ENCODE assay signal across 9 cellular contexts in genomic region chr16:85752511-85753420, GRCh38. TPM values are rescaled to one million over a fixed set of nuclear protein-coding genes. Genes with fewer than 3 reads are reported as not detected.
DNase-seq lines count a peak whose midpoint lies in the region; ATAC-seq, FAIRE-seq and TF ChIP-seq lines count a peak whose summit lies in the region.
"Had no signal": no experiment of that assay in that cellular context is flagged by ENCODE, and none has a peak within 500 bp of the region (broad histone marks: within the 10 kb centered on the region; RNA-seq: fewer than 3 reads in every experiment).

No MANE protein-coding gene starts in this region.

- TF ChIP-seq POLR2A in A549 (IDR thresholded peaks at IDR 0.05; ENCODE audit: low read length): no peak

- H3K4me2 ChIP-seq in A549: no peak overlapping the region

- H3K4me3 ChIP-seq in A549: no peak overlapping the region
- H3K4me3 ChIP-seq in ascending aorta: no peak overlapping the region

- TF ChIP-seq CTCF in A549 (IDR thresholded peaks at IDR 0.05) (no peak), ascending aorta (IDR thresholded peaks at IDR 0.05) (no peak)

- peaks cover 7% of the 10 kb centered on the region for H3K27me3 ChIP-seq in ascending aorta

- POLR2A ChIA-PET in A549 (lab: Yijun Ruan, JAX): no interaction called here
- POLR2A ChIA-PET in HEK293T (lab: Yijun Ruan, JAX): no interaction called here

- TF ChIP-seq EP300 in A549 (IDR thresholded peaks at IDR 0.05): no peak

- intact Hi-C loops in ascending aorta (cut with DNase I): no loop called here

- no peaks in the 10 kb centered on the region for H3K36me3 ChIP-seq in ascending aorta

- DNase-seq in A549 (ENCODE audit: low read depth in 1 of 2, low spot score in 1 of 2) (no peak), HEK293T (ENCODE audit: extremely low spot score) (peak; percentile 57), SK-N-DZ (ENCODE audit: low spot score) (peak; percentile 78), iPS-NIHi11 (ENCODE audit: low spot score) (peak; percentile 61), middle frontal gyrus (ENCODE audit: extremely low spot score, low spot score) (no peak), GM19239 (ENCODE audit: insufficient read length, low spot score) (no peak), ascending aorta (ENCODE audit: low spot score in 2 of 2) (no peak)
- DNase-seq: DMS79 had no signal

- TF ChIP-seq RAD21 in A549 (conservative IDR thresholded peaks at IDR 0.05 in 1 of 2, IDR thresholded peaks at IDR 0.05 in 1 of 2): no peak

- H3K9me3 ChIP-seq in A549 (no peaks in the 10 kb centered on the region), ascending aorta (no peaks in the 10 kb centered on the region)

- H3K4me1 ChIP-seq in A549: peaks cover 19% of the 10 kb centered on the region
- H3K4me1 ChIP-seq in ascending aorta: peaks cover 8 to 11% of the 10 kb centered on the region in 2 donors

- ATAC-seq in A549 (peak; percentile 15 to 53; a peak in 4 of 6 replicates), GM18511 (IDR thresholded peaks at IDR 0.05; ENCODE audit: unreplicated experiment) (no peak)

- FAIRE-seq in A549 (lab: Jason Lieb, UNC): no peak
- FAIRE-seq in GM19239 (lab: Jason Lieb, UNC): no peak

- WGBS in A549 (ENCODE audit: missing lambda C conversion rate): 89% methylated on average over 19 of the region's 21 CpGs

- H3K27ac ChIP-seq in A549 (no peak overlapping the region), ascending aorta (no peak overlapping the region)

- CTCF ChIA-PET in A549 (lab: Yijun Ruan, JAX): interaction anchor here (0.8 kb wide), 1 partner anchor 35 kb away, joined by 3 read pairs; no protein-coding TSS in a partner anchor
- CTCF ChIA-PET in HEK293T (lab: Yijun Ruan, JAX): interaction anchor here (0.9 kb wide), 1 partner anchor 9 kb away, joined by 3 read pairs; no protein-coding TSS in a partner anchor

TF ChIP-seq in A549, 52 proteins besides CTCF, POLR2A, EP300 and RAD21 (continues in another document):
- TF ChIP-seq JUN (IDR thresholded peaks at IDR 0.05) (no peak), FOXS1 (CRISPR knock-in tag; IDR thresholded peaks at IDR 0.05) (no peak), RNF2 (IDR thresholded peaks at IDR 0.05; ENCODE audit: borderline replicate concordance, low read depth) (no peak), EHF (CRISPR knock-in tag; IDR thresholded peaks at IDR 0.05) (no peak), ZNF302 (CRISPR knock-in tag; IDR thresholded peaks at IDR 0.05) (no peak), KDM1A (IDR thresholded peaks at IDR 0.05; ENCODE audit: low read depth) (no peak), USF2 (IDR thresholded peaks at IDR 0.05) (no peak), MAZ (IDR thresholded peaks at IDR 0.05; ENCODE audit: borderline replicate concordance, low read depth, low read length) (no peak)

TF ChIP-seq in HEK293T, 16 proteins besides CTCF, POLR2A, EP300 and RAD21:
- no peak for TF ChIP-seq L3MBTL2 (conservative IDR thresholded peaks at IDR 0.05)
- 0 out of 2 replicates have a peak, but pooled peaks have one; percentile 1 for TF ChIP-seq PKNOX1 (IDR thresholded peaks at IDR 0.05)
- no peak for TF ChIP-seq ELF4 (IDR thresholded peaks at IDR 0.05)
- no peak for TF ChIP-seq FOXK2 (IDR thresholded peaks at IDR 0.05)
- TF ChIP-seq ZNF384 (IDR thresholded peaks at IDR 0.05): no peak

RNA-seq across cellular contexts. Expression of gene C16orf74, which starts 1.9 kb away (rescaled TPM):
- polyA plus RNA-seq in A549 (2011; rRNA removed) (3.3 and 3.8 TPM in 2 replicates), A549 (2017; fragmentation: RNase III; extraction: RNeasy Plus Mini Kit Qiagen cat#74134 plus additional on column Dnase treatment) (8.0 to 9.3 TPM (median 9.1 TPM) in 3 replicates)
- polyA plus RNA-seq in A549 (2012; cell fraction: cytosol; rRNA removed): 19.7 and 21.8 TPM in 2 replicates
- polyA plus RNA-seq in A549 (2012; cell fraction: nucleus; rRNA removed): 19.8 and 21.2 TPM in 2 replicates
- 1.1 and 2.3 TPM in 2 replicates for polyA minus RNA-seq in A549 (2011; rRNA and poly(A)+ RNA removed)
- polyA plus RNA-seq in SK-N-DZ (2014; cell fraction: cytosol; rRNA removed): 0.24 TPM in 1 of 2 replicates, not detected in the other
- 1.8 TPM in 1 of 2 replicates, not detected in the other for polyA plus RNA-seq in SK-N-DZ (2014; cell fraction: nucleus; rRNA removed)
- total RNA-seq in ascending aorta: not detected

RNA-seq across cellular contexts. Expression of gene EMC8, which starts 46.6 kb away (rescaled TPM):
- polyA plus RNA-seq in A549 (2011; rRNA removed) (43.0 and 47.3 TPM in 2 replicates), A549 (2017; fragmentation: RNase III; extraction: RNeasy Plus Mini Kit Qiagen cat#74134 plus additional on column Dnase treatment) (53.0 to 59.0 TPM (median 53.2 TPM) in 3 replicates)
- 83.5 and 95.6 TPM in 2 replicates for polyA plus RNA-seq in A549 (2012; cell fraction: cytosol; rRNA removed)
- polyA plus RNA-seq in A549 (2012; cell fraction: nucleus; rRNA removed): 74.5 and 79.6 TPM in 2 replicates
- 58.0 and 75.9 TPM in 2 replicates for polyA minus RNA-seq in A549 (2011; rRNA and poly(A)+ RNA removed)
- polyA plus RNA-seq in SK-N-DZ (2014; cell fraction: cytosol; rRNA removed): 67.7 and 79.3 TPM in 2 replicates
- polyA plus RNA-seq in SK-N-DZ (2014; cell fraction: nucleus; rRNA removed): 56.7 and 59.1 TPM in 2 replicates
- 11.9 TPM for total RNA-seq in ascending aorta

RNA-seq across cellular contexts. Expression of gene COX4I1, which starts 46.7 kb away (rescaled TPM):
- polyA plus RNA-seq in A549 (2011; rRNA removed) (854 and 929 TPM in 2 replicates), A549 (2017; fragmentation: RNase III; extraction: RNeasy Plus Mini Kit Qiagen cat#74134 plus additional on column Dnase treatment) (767 to 790 TPM (median 783 TPM) in 3 replicates)
- 1,454 and 1,868 TPM in 2 replicates for polyA plus RNA-seq in A549 (2012; cell fraction: cytosol; rRNA removed)
- polyA plus RNA-seq in A549 (2012; cell fraction: nucleus; rRNA removed): 788 and 816 TPM in 2 replicates
- polyA minus RNA-seq in A549 (2011; rRNA and poly(A)+ RNA removed): 305 and 406 TPM in 2 replicates
- polyA plus RNA-seq in SK-N-DZ (2014; cell fraction: cytosol; rRNA removed): 655 and 763 TPM in 2 replicates
- polyA plus RNA-seq in SK-N-DZ (2014; cell fraction: nucleus; rRNA removed): 454 and 463 TPM in 2 replicates
- 148 TPM for total RNA-seq in ascending aorta

Comparison
In these comparisons a context has a peak if more than half of its experiments do, and no peak if none do; other contexts are left out.
1. DNase-seq: peak in HEK293T (single experiment), SK-N-DZ (single experiment) and iPS-NIHi11 (single experiment); none in A549 (0 of 2), middle frontal gyrus (single experiment), GM19239 (single experiment) and ascending aorta (0 of 2).